In genomic region chr6:122153530-122153929, GRCh38 we compare ENCODE assay signal across 20 cellular contexts.
"Had no signal": no experiment of that assay in that cellular context is flagged by ENCODE, and none has a peak within 500 bp of the region (broad histone marks: within the 10 kb centered on the region; RNA-seq: fewer than 3 reads in every experiment).

No MANE protein-coding gene starts in this region.

- H3K4me3 Mint-ChIP-seq: activated CD8-positive, alpha-beta T cell treated with anti-CD3 and anti-CD28 coated beads for 36 hours; activated naive CD8-positive, alpha-beta T cell treated with anti-CD3 and anti-CD28 coated beads, Interleukin-2, amount 10 ng/mL, durations not matched to agents 7 days and 5 days; activated T-cell treated with anti-CD3 and anti-CD28 coated beads, Interleukin-2, amount 50 U/mL, for 72 hours; memory B cell; naive thymus-derived CD8-positive, alpha-beta T cell had no signal

- H3K27me3 ChIP-seq: brain microvascular endothelial cell, tibial artery, uterus had no signal

- H3K4me3 ChIP-seq: skin epidermis, tibial artery, uterus had no signal

- H3K36me3 Mint-ChIP-seq: activated naive CD8-positive, alpha-beta T cell treated with anti-CD3 and anti-CD28 coated beads, Interleukin-2, amount 10 ng/mL, durations not matched to agents 7 days and 5 days; memory B cell; naive thymus-derived CD8-positive, alpha-beta T cell had no signal

- H3K27ac ChIP-seq: brain microvascular endothelial cell, tibial artery had no signal

- H3K36me3 ChIP-seq: brain microvascular endothelial cell, tibial artery, uterus had no signal

- H3K4me1 Mint-ChIP-seq: activated naive CD8-positive, alpha-beta T cell treated with anti-CD3 and anti-CD28 coated beads, Interleukin-2, amount 10 ng/mL, durations not matched to agents 7 days and 5 days; memory B cell; naive thymus-derived CD8-positive, alpha-beta T cell had no signal

- H3K9me3 ChIP-seq: tibial artery, uterus had no signal

- H3K27ac Mint-ChIP-seq: activated CD8-positive, alpha-beta T cell treated with anti-CD3 and anti-CD28 coated beads for 36 hours; activated naive CD8-positive, alpha-beta T cell treated with anti-CD3 and anti-CD28 coated beads, Interleukin-2, amount 10 ng/mL, durations not matched to agents 7 days and 5 days; activated T-cell treated with anti-CD3 and anti-CD28 coated beads, Interleukin-2, amount 50 U/mL, for 72 hours; memory B cell; naive thymus-derived CD8-positive, alpha-beta T cell had no signal

- H3K27me3 Mint-ChIP-seq: activated CD8-positive, alpha-beta T cell treated with anti-CD3 and anti-CD28 coated beads for 36 hours; memory B cell; naive thymus-derived CD8-positive, alpha-beta T cell had no signal

- ATAC-seq: activated CD8-positive, alpha-beta T cell treated with anti-CD3 and anti-CD28 coated beads for 36 hours; activated T-cell treated with anti-CD3 and anti-CD28 coated beads, Interleukin-2, amount 50 U/mL, for 72 hours; left lobe of liver; naive thymus-derived CD8-positive, alpha-beta T cell had no signal

- DNase-seq: activated CD4-positive, alpha-beta T cell treated with anti-CD3 and anti-CD28 coated beads for 48 hours; activated CD8-positive, alpha-beta memory T cell treated with anti-CD3 and anti-CD28 coated beads, Interleukin-2, amount 50 U/mL, for 4 hours; activated CD8-positive, alpha-beta T cell treated with anti-CD3 and anti-CD28 coated beads for 36 hours; activated naive CD8-positive, alpha-beta T cell treated with anti-CD3 and anti-CD28 coated beads, Interleukin-2, amount 10 ng/mL, durations not matched to agents 7 days and 5 days; activated T-cell treated with anti-CD3 and anti-CD28 coated beads, Interleukin-2, amount 50 U/mL, for 72 hours; brain microvascular endothelial cell; cerebellar nuclear complex; effector CD8-positive, alpha-beta T cell; hypothalamus; islet precursor cell; naive thymus-derived CD8-positive, alpha-beta T cell; posterior cingulate gyrus; stimulated activated CD4-positive, alpha-beta T cell treated with anti-CD3 and anti-CD28 coated beads, Interleukin-4, amount 100 ng/mL, for 24 hours; stimulated activated naive CD4-positive, alpha-beta T cell; T-helper 2 cell; tibial artery; uterus had no signal

- H3K9me3 Mint-ChIP-seq: activated CD8-positive, alpha-beta T cell treated with anti-CD3 and anti-CD28 coated beads for 36 hours; activated naive CD8-positive, alpha-beta T cell treated with anti-CD3 and anti-CD28 coated beads, Interleukin-2, amount 10 ng/mL, durations not matched to agents 7 days and 5 days had no signal
